Comparison of ENCODE assay signal across 10 cellular contexts in the genomic region with DNA sequence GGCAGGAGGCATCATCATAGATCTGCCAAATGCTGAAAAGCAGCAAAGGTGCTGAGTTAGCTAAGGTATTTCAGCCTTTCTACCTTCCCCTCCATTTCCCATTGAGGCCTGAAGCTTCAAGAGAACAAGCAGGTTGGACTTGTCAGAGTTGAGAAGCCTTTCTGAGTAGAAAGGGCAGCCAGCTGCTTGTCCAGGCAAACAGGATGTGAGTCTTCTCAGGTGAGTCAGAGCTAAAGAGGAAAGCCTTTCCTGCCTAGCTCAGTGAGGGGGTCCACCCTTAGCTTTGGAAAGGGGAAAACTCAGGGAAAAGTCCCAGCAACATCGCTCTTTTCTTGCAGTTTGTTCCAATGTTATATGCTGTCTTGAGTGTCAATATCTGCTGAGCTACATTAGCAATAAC. TPM values are rescaled to one million over a fixed set of nuclear protein-coding genes. Genes with fewer than 3 reads are reported as not detected.
A peak's percentile ranks its signal among the peaks of the same experiment; 100 is the strongest.
DNase-seq lines count a peak whose midpoint lies in the region; ATAC-seq, FAIRE-seq and TF ChIP-seq lines count a peak whose summit lies in the region.
"Had no signal": no experiment of that assay in that cellular context is flagged by ENCODE, and none has a peak within 500 bp of the region (broad histone marks: within the 10 kb centered on the region; RNA-seq: fewer than 3 reads in every experiment).

No MANE protein-coding gene starts in this region.

- H3K4me1 ChIP-seq in GM23338 (ENCODE audit: insufficient read depth), result no peaks in the 10 kb centered on the region
- no peaks in the 10 kb centered on the region for H3K4me1 ChIP-seq in kidney (ENCODE audit: control insufficient read depth in 1 of 2, insufficient read depth in 1 of 2, low read depth in 1 of 2, low read length in 2 of 2)
- H3K4me1 ChIP-seq: left ventricle myocardium inferior had no signal

- H3K4me3 Mint-ChIP-seq in GM23338, result no peak overlapping the region
- H3K4me3 Mint-ChIP-seq in activated CD4-positive, alpha-beta memory T cell treated with anti-CD3 and anti-CD28 coated beads for 36 hours, result no peak overlapping the region
- H3K4me3 Mint-ChIP-seq: CD8-positive, alpha-beta T cell had no signal

- POLR2A ChIA-PET in activated CD4-positive, alpha-beta memory T cell treated with anti-CD3 and anti-CD28 coated beads for 36 hours (lab: Charles Lee), result no interaction called here

- H3K4me3 ChIP-seq in GM23338, result no peak overlapping the region
- H3K4me3 ChIP-seq in kidney (ENCODE audit: low read length in 2 of 2), result no peak overlapping the region
- H3K4me3 ChIP-seq: left ventricle myocardium inferior had no signal

- intact Hi-C loops in activated CD4-positive, alpha-beta memory T cell treated with anti-CD3 and anti-CD28 coated beads for 36 hours (cut with micrococcal nuclease), result no loop called here
- intact Hi-C loops in kidney (cut with DNase I), result no loop called here

- no peaks in the 10 kb centered on the region for H3K36me3 Mint-ChIP-seq in GM23338 (ENCODE audit: low read depth)
- H3K36me3 Mint-ChIP-seq in activated CD4-positive, alpha-beta memory T cell treated with anti-CD3 and anti-CD28 coated beads for 36 hours, result no peaks in the 10 kb centered on the region
- H3K36me3 Mint-ChIP-seq: CD8-positive, alpha-beta T cell had no signal

- no peaks in the 10 kb centered on the region for H3K4me1 Mint-ChIP-seq in GM23338
- peaks cover 40% of the 10 kb centered on the region for H3K4me1 Mint-ChIP-seq in activated CD4-positive, alpha-beta memory T cell treated with anti-CD3 and anti-CD28 coated beads for 36 hours (ENCODE audit: low read depth)

- no peaks in the 10 kb centered on the region for H4K20me1 ChIP-seq in GM23338 (replicated peaks; ENCODE audit: insufficient read depth)

- in situ Hi-C loops in ACHN (cut with HindIII; ENCODE audit: low pct_ligation_motif_present, low pct_unique_long_range_greater_than_20kb, low sequenced_read_pairs), result no loop called here

- DNase-seq in ACHN (peak; percentile 33), GM23338 (ENCODE audit: low spot score) (peak; percentile 17), iPS-NIHi7 (ENCODE audit: extremely low spot score) (peak; percentile 40), NCI-H345 treated with DMSO at 0.1 percent for 48 hours (lab: John Stamatoyannopoulos, UW; ENCODE audit: unreplicated experiment) (no peak), kidney (no peak)
- DNase-seq in activated CD4-positive, alpha-beta memory T cell treated with anti-CD3 and anti-CD28 coated beads for 36 hours, result peak; percentile 42
- DNase-seq: CD8-positive, alpha-beta T cell; left ventricle myocardium inferior had no signal

- H3K9me2 ChIP-seq in GM23338 (ENCODE audit: insufficient read depth), result no peaks in the 10 kb centered on the region; the same call in 1 of the 2 replicates

- H2AFZ ChIP-seq in GM23338, result no peak overlapping the region

- no peaks in the 10 kb centered on the region for H3K79me2 ChIP-seq in GM23338 (replicated peaks; ENCODE audit: insufficient read depth)

- TF ChIP-seq CTCF in GM23338 (conservative IDR thresholded peaks at IDR 0.05; ENCODE audit: low read depth in 2 of 2), result no peak
- TF ChIP-seq CTCF in kidney (IDR thresholded peaks at IDR 0.05; ENCODE audit: borderline replicate concordance, extremely low read depth, insufficient read depth), result no peak

- H3K27ac ChIP-seq in GM23338 (ENCODE audit: low read depth), result no peak overlapping the region
- no peak overlapping the region for H3K27ac ChIP-seq in kidney (ENCODE audit: low read depth in 2 of 2, low read length in 2 of 2)
- H3K27ac ChIP-seq: left ventricle myocardium inferior had no signal

- no peak overlapping the region for H3K9ac ChIP-seq in kidney (ENCODE audit: low read length in 2 of 2)

- no peaks in the 10 kb centered on the region for H3F3A ChIP-seq in GM23338 (replicated peaks; ENCODE audit: low read depth)

- H3K27ac Mint-ChIP-seq in GM23338, result no peak overlapping the region
- peak overlapping the region; percentile 40 for H3K27ac Mint-ChIP-seq in activated CD4-positive, alpha-beta memory T cell treated with anti-CD3 and anti-CD28 coated beads for 36 hours
- H3K27ac Mint-ChIP-seq: CD8-positive, alpha-beta T cell had no signal

- H3K9me3 Mint-ChIP-seq in GM23338, result no peaks in the 10 kb centered on the region
- no peaks in the 10 kb centered on the region for H3K9me3 Mint-ChIP-seq in activated CD4-positive, alpha-beta memory T cell treated with anti-CD3 and anti-CD28 coated beads for 36 hours
- H3K9me3 Mint-ChIP-seq: CD8-positive, alpha-beta T cell had no signal

- no peak overlapping the region for H3K4me2 ChIP-seq in GM23338

- no peaks in the 10 kb centered on the region for H3K36me3 ChIP-seq in GM23338 (ENCODE audit: insufficient read depth)
- no peaks in the 10 kb centered on the region for H3K36me3 ChIP-seq in kidney (ENCODE audit: control insufficient read depth in 1 of 2, insufficient read depth in 2 of 2, low read length in 2 of 2)
- H3K36me3 ChIP-seq: left ventricle myocardium inferior had no signal

- H3K27me3 Mint-ChIP-seq in GM23338 (ENCODE audit: insufficient read depth, low read depth, poor library complexity), result peaks cover 3% of the 10 kb centered on the region
- H3K27me3 Mint-ChIP-seq in activated CD4-positive, alpha-beta memory T cell treated with anti-CD3 and anti-CD28 coated beads for 36 hours, result no peaks in the 10 kb centered on the region

- FAIRE-seq in kidney (lab: Jason Lieb, UNC), result no peak

- CTCF ChIA-PET in activated CD4-positive, alpha-beta memory T cell treated with anti-CD3 and anti-CD28 coated beads for 36 hours (lab: Charles Lee), result interaction anchor here (0.8 to 2.5 kb wide), 7 partner anchors 12 to 132 kb away, joined by 3 to 11 read pairs (median 3); a partner anchor contains a TSS

- H3K27me3 ChIP-seq in GM23338 (ENCODE audit: insufficient read depth), result no peaks in the 10 kb centered on the region

- ATAC-seq in GM23338 (no peak), HG02885 (IDR thresholded peaks at IDR 0.05; ENCODE audit: poor library complexity, unreplicated experiment) (no peak), HG02588 (IDR thresholded peaks at IDR 0.05; ENCODE audit: unreplicated experiment) (no peak)
- ATAC-seq: CD8-positive, alpha-beta T cell had no signal

- no peaks in the 10 kb centered on the region for H3K9me3 ChIP-seq in kidney (ENCODE audit: control insufficient read depth in 1 of 2, low read length in 2 of 2)
- H3K9me3 ChIP-seq: left ventricle myocardium inferior had no signal

TF ChIP-seq in GM23338, 12 proteins besides CTCF, POLR2A, EP300 and RAD21 (continues in another document):
- no peak for TF ChIP-seq ZNF331 (CRISPR knock-in tag; IDR thresholded peaks at IDR 0.05; ENCODE audit: low read depth)
- TF ChIP-seq, protein P1, sequence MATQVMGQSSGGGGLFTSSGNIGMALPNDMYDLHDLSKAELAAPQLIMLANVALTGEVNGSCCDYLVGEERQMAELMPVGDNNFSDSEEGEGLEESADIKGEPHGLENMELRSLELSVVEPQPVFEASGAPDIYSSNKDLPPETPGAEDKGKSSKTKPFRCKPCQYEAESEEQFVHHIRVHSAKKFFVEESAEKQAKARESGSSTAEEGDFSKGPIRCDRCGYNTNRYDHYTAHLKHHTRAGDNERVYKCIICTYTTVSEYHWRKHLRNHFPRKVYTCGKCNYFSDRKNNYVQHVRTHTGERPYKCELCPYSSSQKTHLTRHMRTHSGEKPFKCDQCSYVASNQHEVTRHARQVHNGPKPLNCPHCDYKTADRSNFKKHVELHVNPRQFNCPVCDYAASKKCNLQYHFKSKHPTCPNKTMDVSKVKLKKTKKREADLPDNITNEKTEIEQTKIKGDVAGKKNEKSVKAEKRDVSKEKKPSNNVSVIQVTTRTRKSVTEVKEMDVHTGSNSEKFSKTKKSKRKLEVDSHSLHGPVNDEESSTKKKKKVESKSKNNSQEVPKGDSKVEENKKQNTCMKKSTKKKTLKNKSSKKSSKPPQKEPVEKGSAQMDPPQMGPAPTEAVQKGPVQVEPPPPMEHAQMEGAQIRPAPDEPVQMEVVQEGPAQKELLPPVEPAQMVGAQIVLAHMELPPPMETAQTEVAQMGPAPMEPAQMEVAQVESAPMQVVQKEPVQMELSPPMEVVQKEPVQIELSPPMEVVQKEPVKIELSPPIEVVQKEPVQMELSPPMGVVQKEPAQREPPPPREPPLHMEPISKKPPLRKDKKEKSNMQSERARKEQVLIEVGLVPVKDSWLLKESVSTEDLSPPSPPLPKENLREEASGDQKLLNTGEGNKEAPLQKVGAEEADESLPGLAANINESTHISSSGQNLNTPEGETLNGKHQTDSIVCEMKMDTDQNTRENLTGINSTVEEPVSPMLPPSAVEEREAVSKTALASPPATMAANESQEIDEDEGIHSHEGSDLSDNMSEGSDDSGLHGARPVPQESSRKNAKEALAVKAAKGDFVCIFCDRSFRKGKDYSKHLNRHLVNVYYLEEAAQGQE (IDR thresholded peaks at IDR 0.05; ENCODE audit: unreplicated experiment), result no peak
- TF ChIP-seq NANOG (IDR thresholded peaks at IDR 0.05; ENCODE audit: borderline replicate concordance), result no peak
- TF ChIP-seq JUNB (IDR thresholded peaks at IDR 0.05; ENCODE audit: unreplicated experiment), result no peak
- TF ChIP-seq POLR2AphosphoS5 (IDR thresholded peaks at IDR 0.05; ENCODE audit: low read depth), result no peak
- TF ChIP-seq STAT1 (IDR thresholded peaks at IDR 0.05; ENCODE audit: unreplicated experiment), result no peak

RNA-seq across cellular contexts. Expression of a gene that starts 13.2 kb away (rescaled TPM):
- 2.8 and 4.2 TPM in 2 replicates for total RNA-seq in GM23338 (2014; rRNA removed; shearing (Covaris generic))
- polyA plus RNA-seq in GM23338 (2016; fragmentation: Nextera tagmentation; extraction: Ambion mirVana) (2.1 and 2.6 TPM in 2 replicates), kidney (ENCODE audit: insufficient read depth, low read depth, low replicate concordance) (16.8 TPM)
- total RNA-seq in activated CD4-positive, alpha-beta memory T cell treated with anti-CD3 and anti-CD28 coated beads for 36 hours, result 10 to 100 TPM; 15.8 to 17.8 TPM
- 111 TPM for total RNA-seq in kidney

RNA-seq across cellular contexts. Expression of a gene that starts 25.1 kb away (rescaled TPM):
- total RNA-seq in GM23338 (2014; rRNA removed; shearing (Covaris generic)), result 2.9 and 5.7 TPM in 2 replicates
- 0.92 and 1.3 TPM in 2 replicates for polyA plus RNA-seq in GM23338 (2016; fragmentation: Nextera tagmentation; extraction: Ambion mirVana)
- 10 to 100 TPM; 47.3 to 49.0 TPM for total RNA-seq in activated CD4-positive, alpha-beta memory T cell treated with anti-CD3 and anti-CD28 coated beads for 36 hours
- 10.0 TPM for total RNA-seq in kidney
- polyA plus RNA-seq in kidney (ENCODE audit: insufficient read depth, low read depth, low replicate concordance), result 1.7 TPM

RNA-seq across cellular contexts. Expression of a gene that starts 27.2 kb away (rescaled TPM):
- not detected in 2 replicates for total RNA-seq in GM23338 (2014; rRNA removed; shearing (Covaris generic))
- polyA plus RNA-seq in GM23338 (2016; fragmentation: Nextera tagmentation; extraction: Ambion mirVana) (not detected in 2 replicates), kidney (ENCODE audit: insufficient read depth, low read depth, low replicate concordance) (2.2 TPM)
- 100 to 1,000 TPM; 476 to 488 TPM for total RNA-seq in activated CD4-positive, alpha-beta memory T cell treated with anti-CD3 and anti-CD28 coated beads for 36 hours
- total RNA-seq in kidney, result 14.3 TPM

RNA-seq across cellular contexts. Expression of a gene that starts 52.5 kb away (rescaled TPM):
- total RNA-seq in GM23338 (2014; rRNA removed; shearing (Covaris generic)), result 0.12 and 0.56 TPM in 2 replicates
- polyA plus RNA-seq in GM23338 (2016; fragmentation: Nextera tagmentation; extraction: Ambion mirVana) (0.26 and 1.0 TPM in 2 replicates), kidney (ENCODE audit: insufficient read depth, low read depth, low replicate concordance) (2.5 TPM)
- 100 to 1,000 TPM; 155 to 163 TPM for total RNA-seq in activated CD4-positive, alpha-beta memory T cell treated with anti-CD3 and anti-CD28 coated beads for 36 hours
- 17.1 TPM for total RNA-seq in kidney

Comparison
In these comparisons a context has a peak if more than half of its experiments do, and no peak if none do; other contexts are left out.
1. DNase-seq: peak in ACHN (single experiment), GM23338 (single experiment), activated CD4-positive, alpha-beta memory T cell treated with anti-CD3 and anti-CD28 coated beads for 36 hours (single experiment) and iPS-NIHi7 (single experiment); none in NCI-H345 treated with DMSO at 0.1 percent for 48 hours (single experiment) and kidney (single experiment).
2. RNA of a gene that starts 27.2 kb away (total RNA-seq): 476 to 488 TPM in activated CD4-positive, alpha-beta memory T cell treated with anti-CD3 and anti-CD28 coated beads for 36 hours; 14.3 TPM in kidney (single experiment) and not detected in GM23338; every median in the first group is over 10 times any median in the second.